1 cellular context compared by ENCODE assay signal in the genomic region with DNA sequence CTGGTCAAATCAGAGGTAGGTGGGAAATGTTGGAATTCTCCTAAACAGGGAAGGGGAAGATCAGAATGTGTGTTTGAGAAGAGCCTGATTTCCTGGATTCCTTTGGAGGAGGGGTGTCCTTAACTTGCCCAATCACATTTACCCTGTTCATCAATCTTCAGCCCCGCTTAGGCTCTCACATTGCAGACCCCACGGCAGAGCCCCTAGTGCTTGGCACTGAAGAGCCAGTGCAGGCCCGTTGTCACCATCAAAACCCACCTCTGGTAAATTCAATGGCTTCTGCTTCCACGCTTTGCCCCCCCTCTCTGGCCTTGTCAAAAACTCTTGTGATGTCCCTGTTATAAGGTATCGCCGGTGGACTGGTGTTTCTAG.
TF ChIP-seq lines count a peak whose summit lies in the region.

No MANE protein-coding gene starts in this region.

TF ChIP-seq in K562, 482 proteins besides CTCF, POLR2A, EP300 and RAD21 (continued from another document):
- TF ChIP-seq, protein P1, sequence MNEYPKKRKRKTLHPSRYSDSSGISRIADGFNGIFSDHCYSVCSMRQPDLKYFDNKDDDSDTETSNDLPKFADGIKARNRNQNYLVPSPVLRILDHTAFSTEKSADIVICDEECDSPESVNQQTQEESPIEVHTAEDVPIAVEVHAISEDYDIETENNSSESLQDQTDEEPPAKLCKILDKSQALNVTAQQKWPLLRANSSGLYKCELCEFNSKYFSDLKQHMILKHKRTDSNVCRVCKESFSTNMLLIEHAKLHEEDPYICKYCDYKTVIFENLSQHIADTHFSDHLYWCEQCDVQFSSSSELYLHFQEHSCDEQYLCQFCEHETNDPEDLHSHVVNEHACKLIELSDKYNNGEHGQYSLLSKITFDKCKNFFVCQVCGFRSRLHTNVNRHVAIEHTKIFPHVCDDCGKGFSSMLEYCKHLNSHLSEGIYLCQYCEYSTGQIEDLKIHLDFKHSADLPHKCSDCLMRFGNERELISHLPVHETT (CRISPR knock-in tag; conservative IDR thresholded peaks at IDR 0.05 in 1 of 2, IDR thresholded peaks at IDR 0.05 in 1 of 2) = no peak
- TF ChIP-seq, protein P2, sequence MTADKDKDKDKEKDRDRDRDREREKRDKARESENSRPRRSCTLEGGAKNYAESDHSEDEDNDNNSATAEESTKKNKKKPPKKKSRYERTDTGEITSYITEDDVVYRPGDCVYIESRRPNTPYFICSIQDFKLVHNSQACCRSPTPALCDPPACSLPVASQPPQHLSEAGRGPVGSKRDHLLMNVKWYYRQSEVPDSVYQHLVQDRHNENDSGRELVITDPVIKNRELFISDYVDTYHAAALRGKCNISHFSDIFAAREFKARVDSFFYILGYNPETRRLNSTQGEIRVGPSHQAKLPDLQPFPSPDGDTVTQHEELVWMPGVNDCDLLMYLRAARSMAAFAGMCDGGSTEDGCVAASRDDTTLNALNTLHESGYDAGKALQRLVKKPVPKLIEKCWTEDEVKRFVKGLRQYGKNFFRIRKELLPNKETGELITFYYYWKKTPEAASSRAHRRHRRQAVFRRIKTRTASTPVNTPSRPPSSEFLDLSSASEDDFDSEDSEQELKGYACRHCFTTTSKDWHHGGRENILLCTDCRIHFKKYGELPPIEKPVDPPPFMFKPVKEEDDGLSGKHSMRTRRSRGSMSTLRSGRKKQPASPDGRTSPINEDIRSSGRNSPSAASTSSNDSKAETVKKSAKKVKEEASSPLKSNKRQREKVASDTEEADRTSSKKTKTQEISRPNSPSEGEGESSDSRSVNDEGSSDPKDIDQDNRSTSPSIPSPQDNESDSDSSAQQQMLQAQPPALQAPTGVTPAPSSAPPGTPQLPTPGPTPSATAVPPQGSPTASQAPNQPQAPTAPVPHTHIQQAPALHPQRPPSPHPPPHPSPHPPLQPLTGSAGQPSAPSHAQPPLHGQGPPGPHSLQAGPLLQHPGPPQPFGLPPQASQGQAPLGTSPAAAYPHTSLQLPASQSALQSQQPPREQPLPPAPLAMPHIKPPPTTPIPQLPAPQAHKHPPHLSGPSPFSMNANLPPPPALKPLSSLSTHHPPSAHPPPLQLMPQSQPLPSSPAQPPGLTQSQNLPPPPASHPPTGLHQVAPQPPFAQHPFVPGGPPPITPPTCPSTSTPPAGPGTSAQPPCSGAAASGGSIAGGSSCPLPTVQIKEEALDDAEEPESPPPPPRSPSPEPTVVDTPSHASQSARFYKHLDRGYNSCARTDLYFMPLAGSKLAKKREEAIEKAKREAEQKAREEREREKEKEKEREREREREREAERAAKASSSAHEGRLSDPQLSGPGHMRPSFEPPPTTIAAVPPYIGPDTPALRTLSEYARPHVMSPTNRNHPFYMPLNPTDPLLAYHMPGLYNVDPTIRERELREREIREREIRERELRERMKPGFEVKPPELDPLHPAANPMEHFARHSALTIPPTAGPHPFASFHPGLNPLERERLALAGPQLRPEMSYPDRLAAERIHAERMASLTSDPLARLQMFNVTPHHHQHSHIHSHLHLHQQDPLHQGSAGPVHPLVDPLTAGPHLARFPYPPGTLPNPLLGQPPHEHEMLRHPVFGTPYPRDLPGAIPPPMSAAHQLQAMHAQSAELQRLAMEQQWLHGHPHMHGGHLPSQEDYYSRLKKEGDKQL (CRISPR knock-in tag; IDR thresholded peaks at IDR 0.05; ENCODE audit: borderline replicate concordance) = no peak
- 0 out of 2 replicates have a peak, but pooled peaks have one; percentile 48 for TF ChIP-seq MED1 (CRISPR knock-in tag; IDR thresholded peaks at IDR 0.05; ENCODE audit: borderline replicate concordance)
- no peak for TF ChIP-seq ZFP1 (CRISPR knock-in tag; IDR thresholded peaks at IDR 0.05)
- TF ChIP-seq SMARCA4 (IDR thresholded peaks at IDR 0.05) = no peak
- TF ChIP-seq ZNF785 (CRISPR knock-in tag; IDR thresholded peaks at IDR 0.05) = no peak
- peak; percentile 28 for TF ChIP-seq SAP30 (IDR thresholded peaks at IDR 0.05; ENCODE audit: borderline replicate concordance, insufficient read depth, low read depth, low read length, poor library complexity, severe bottlenecking)
- no peak for TF ChIP-seq GATAD2A (IDR thresholded peaks at IDR 0.05)
- no peak for TF ChIP-seq GTF2E2 (tag; IDR thresholded peaks at IDR 0.05)
- no peak for TF ChIP-seq ZNF507 (tag; conservative IDR thresholded peaks at IDR 0.05)
- TF ChIP-seq, protein P3, sequence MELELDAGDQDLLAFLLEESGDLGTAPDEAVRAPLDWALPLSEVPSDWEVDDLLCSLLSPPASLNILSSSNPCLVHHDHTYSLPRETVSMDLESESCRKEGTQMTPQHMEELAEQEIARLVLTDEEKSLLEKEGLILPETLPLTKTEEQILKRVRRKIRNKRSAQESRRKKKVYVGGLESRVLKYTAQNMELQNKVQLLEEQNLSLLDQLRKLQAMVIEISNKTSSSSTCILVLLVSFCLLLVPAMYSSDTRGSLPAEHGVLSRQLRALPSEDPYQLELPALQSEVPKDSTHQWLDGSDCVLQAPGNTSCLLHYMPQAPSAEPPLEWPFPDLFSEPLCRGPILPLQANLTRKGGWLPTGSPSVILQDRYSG (tag; conservative IDR thresholded peaks at IDR 0.05; ENCODE audit: low read depth) = no peak
- no peak for TF ChIP-seq LEF1 (IDR thresholded peaks at IDR 0.05)
- TF ChIP-seq KAT7 (CRISPR knock-in tag; IDR thresholded peaks at IDR 0.05; ENCODE audit: borderline replicate concordance) = no peak
- 0 out of 2 replicates have a peak, but pooled peaks have one; percentile 54 for TF ChIP-seq ZC3H4 (CRISPR knock-in tag; IDR thresholded peaks at IDR 0.05; ENCODE audit: borderline replicate concordance)
- no peak for TF ChIP-seq KDM4B (IDR thresholded peaks at IDR 0.05; ENCODE audit: borderline replicate concordance in 2 of 2, low read depth in 1 of 2)
- TF ChIP-seq, protein P4, sequence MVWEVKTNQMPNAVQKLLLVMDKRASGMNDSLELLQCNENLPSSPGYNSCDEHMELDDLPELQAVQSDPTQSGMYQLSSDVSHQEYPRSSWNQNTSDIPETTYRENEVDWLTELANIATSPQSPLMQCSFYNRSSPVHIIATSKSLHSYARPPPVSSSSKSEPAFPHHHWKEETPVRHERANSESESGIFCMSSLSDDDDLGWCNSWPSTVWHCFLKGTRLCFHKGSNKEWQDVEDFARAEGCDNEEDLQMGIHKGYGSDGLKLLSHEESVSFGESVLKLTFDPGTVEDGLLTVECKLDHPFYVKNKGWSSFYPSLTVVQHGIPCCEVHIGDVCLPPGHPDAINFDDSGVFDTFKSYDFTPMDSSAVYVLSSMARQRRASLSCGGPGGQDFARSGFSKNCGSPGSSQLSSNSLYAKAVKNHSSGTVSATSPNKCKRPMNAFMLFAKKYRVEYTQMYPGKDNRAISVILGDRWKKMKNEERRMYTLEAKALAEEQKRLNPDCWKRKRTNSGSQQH (CRISPR knock-in tag; IDR thresholded peaks at IDR 0.05) = no peak
- no peak for TF ChIP-seq BDP1 (IDR thresholded peaks at IDR 0.05; ENCODE audit: insufficient read depth, insufficient read length)
- TF ChIP-seq PURB (CRISPR knock-in tag; IDR thresholded peaks at IDR 0.05; ENCODE audit: low read depth) = no peak
- TF ChIP-seq PHB (CRISPR knock-in tag; IDR thresholded peaks at IDR 0.05) = no peak
- TF ChIP-seq EP400 (IDR thresholded peaks at IDR 0.05) = no peak
- peak; percentile 16 for TF ChIP-seq SNRNP70 (optimal IDR thresholded peaks at IDR 0.05; ENCODE audit: low read depth, low read length)
- TF ChIP-seq EGR1 (conservative IDR thresholded peaks at IDR 0.05) = no peak
- no peak for TF ChIP-seq NFE2 (IDR thresholded peaks at IDR 0.05; ENCODE audit: low read depth)
- TF ChIP-seq ZNF134 (CRISPR knock-in tag; conservative IDR thresholded peaks at IDR 0.05) = no peak
- no peak for TF ChIP-seq XRCC3 (IDR thresholded peaks at IDR 0.05)
